21 cellular contexts compared by ENCODE assay signal in the genomic region with DNA sequence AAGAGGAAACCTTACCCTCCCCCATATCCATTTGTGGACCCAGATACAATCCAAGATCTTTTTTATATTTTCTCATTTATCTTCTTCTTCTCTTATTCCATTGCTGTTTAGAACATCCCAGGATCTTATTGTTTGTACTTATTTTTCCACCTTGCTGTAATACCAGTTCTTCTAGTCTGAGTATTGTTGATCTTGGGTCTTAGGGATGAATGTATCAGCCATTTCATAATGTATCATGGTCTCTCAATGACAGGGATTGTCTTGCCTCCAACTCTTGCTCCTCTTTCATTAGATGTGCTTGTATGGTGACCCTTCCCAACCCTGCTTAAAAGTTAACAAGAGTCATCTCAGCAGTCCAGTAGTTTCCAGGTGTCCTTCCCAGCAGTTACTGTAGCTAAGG.
"Had no signal": no experiment of that assay in that cellular context is flagged by ENCODE, and none has a peak within 500 bp of the region (broad histone marks: within the 10 kb centered on the region; RNA-seq: fewer than 3 reads in every experiment).

No MANE protein-coding gene starts in this region.

- H3K27ac Mint-ChIP-seq: mesothelial cell of epicardium had no signal

- H3K27ac ChIP-seq: coronary artery, dorsolateral prefrontal cortex, gastrocnemius medialis, heart left ventricle, left lung, lower lobe of right lung had no signal

- H3K4me3 ChIP-seq: coronary artery, dorsolateral prefrontal cortex, esophagus squamous epithelium, gastrocnemius medialis, heart left ventricle, left lung, lower lobe of right lung, mucosa of descending colon had no signal

- H3K27me3 ChIP-seq: dorsolateral prefrontal cortex, esophagus squamous epithelium, gastrocnemius medialis, heart left ventricle, left lung had no signal

- H3K27me3 Mint-ChIP-seq: naive B cell had no signal

- FAIRE-seq: endothelial cell of umbilical vein, keratinocyte had no signal

- H3K4me3 Mint-ChIP-seq: mesothelial cell of epicardium, naive B cell had no signal

- ATAC-seq: gastrocnemius medialis, heart left ventricle, left cardiac atrium, left lung, left ventricle myocardium superior, lower lobe of right lung, mucosa of descending colon had no signal

- H3K4me1 ChIP-seq: gastrocnemius medialis, left lung, lower lobe of right lung had no signal

- H3K9me3 ChIP-seq: esophagus squamous epithelium, gastrocnemius medialis, heart left ventricle, left lung, lower lobe of right lung, mucosa of descending colon had no signal

- DNase-seq: dermis blood vessel endothelial cell; dorsolateral prefrontal cortex; effector CD4-positive, alpha-beta T cell; effector memory CD4-positive, alpha-beta T cell; esophagus squamous epithelium; foreskin fibroblast; foreskin melanocyte; gastrocnemius medialis; heart left ventricle; hippocampal formation; left cardiac atrium; left lung; left ventricle myocardium superior; lower lobe of right lung; mesenchymal stem cell; mucosa of descending colon; naive B cell had no signal
